In the genomic region with DNA sequence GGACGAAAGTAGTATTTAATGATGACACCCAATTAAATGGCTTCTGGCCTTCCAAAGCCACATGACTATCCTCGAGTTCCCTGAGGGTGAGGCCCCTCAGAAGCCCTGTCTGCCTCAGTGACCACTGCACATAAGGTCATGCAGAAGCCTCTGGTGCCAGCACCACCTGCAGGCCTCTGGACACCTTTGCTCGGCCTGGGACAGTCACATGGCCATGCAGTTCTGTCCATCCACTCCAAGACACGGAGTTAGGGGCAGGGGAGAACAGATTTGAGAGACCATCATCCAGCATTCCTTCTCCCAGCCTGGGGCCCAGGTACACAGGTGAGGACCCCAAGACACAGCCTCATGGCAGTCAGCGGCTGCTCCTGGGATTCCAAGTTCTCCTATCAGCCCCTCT, we compare ENCODE assay signal across 28 cellular contexts.
"Had no signal": no experiment of that assay in that cellular context is flagged by ENCODE, and none has a peak within 500 bp of the region (broad histone marks: within the 10 kb centered on the region; RNA-seq: fewer than 3 reads in every experiment).

No MANE protein-coding gene starts in this region.

- H3K4me3 Mint-ChIP-seq: activated CD4-positive, alpha-beta memory T cell treated with anti-CD3 and anti-CD28 coated beads, Interleukin-2, amount 10 ng/mL, durations not matched to agents 7 days and 5 days; activated CD4-positive, alpha-beta T cell treated with anti-CD3 and anti-CD28 coated beads, Interleukin-2, amount 10 ng/mL, durations not matched to agents 7 days and 5 days; activated naive CD4-positive, alpha-beta T cell treated with anti-CD3 and anti-CD28 coated beads, Interleukin-2, amount 10 ng/mL, durations not matched to agents 7 days and 5 days; activated naive CD8-positive, alpha-beta T cell treated with anti-CD3 and anti-CD28 coated beads, Interleukin-2, amount 10 ng/mL, durations not matched to agents 7 days and 5 days; activated T-helper 1 cell treated with anti-CD3 and anti-CD28 coated beads, Interleukin-12 subunit alpha, Interleukin-12 subunit beta, Interleukin-2, Interleukin-4 antibody, amounts not matched to agents 30 ng/mL and 10 ng/mL and 1 ng/mL, durations not matched to agents 14 hours and 24 hours and 36 hours; dendritic cell treated with granulocyte-macrophage colony-stimulating factor and Interleukin-4, amounts not matched to agents 40 ng/mL and 50 ng/mL, for 4 days; natural killer cell treated with Interleukin-12 subunit alpha and Interleukin-12 subunit beta and Interleukin-15 and Interleukin-18, amount 100 ng/mL, for 72 hours; stimulated activated naive B cell treated with anti-CD40 and anti-IgM and Interleukin-4, amounts not matched to agents 10 μg/mL and 1 μg/mL and 100 μg/mL, for 72 hours; WTC11 had no signal

- DNase-seq: activated CD4-positive, alpha-beta memory T cell treated with anti-CD3 and anti-CD28 coated beads, Interleukin-2, amount 10 ng/mL, durations not matched to agents 7 days and 5 days; activated CD4-positive, alpha-beta T cell treated with anti-CD3 and anti-CD28 coated beads for 1 hour; activated CD4-positive, alpha-beta T cell treated with anti-CD3 and anti-CD28 coated beads, Interleukin-2, amount 10 ng/mL, durations not matched to agents 7 days and 5 days; activated effector memory CD4-positive, alpha-beta T cell treated with anti-CD3 and anti-CD28 coated beads, Interleukin-2, amount 50 U/mL, for 16 hours; activated naive CD4-positive, alpha-beta T cell treated with anti-CD3 and anti-CD28 coated beads, Interleukin-2, amount 10 ng/mL, durations not matched to agents 7 days and 5 days; activated naive CD8-positive, alpha-beta T cell treated with anti-CD3 and anti-CD28 coated beads, Interleukin-2, amount 10 ng/mL, durations not matched to agents 7 days and 5 days; activated T-cell treated with anti-CD3 and anti-CD28 coated beads, Interleukin-2, amount 50 U/mL, for 1 hour; brain microvascular endothelial cell; central memory CD4-positive, alpha-beta T cell; effector CD4-positive, alpha-beta T cell; hippocampal formation; kidney; lower lobe of right lung; mesenchymal stem cell; retina; stimulated activated CD4-positive, alpha-beta T cell treated with anti-CD3 and anti-CD28 coated beads, Interleukin-15, amount 100 ng/mL, for 24 hours; stimulated activated CD4-positive, alpha-beta T cell treated with anti-CD3 and anti-CD28 coated beads, Interleukin-2, amount 100 ng/mL, for 24 hours; stimulated activated naive B cell treated with anti-CD40 and anti-IgM and Interleukin-4, amounts not matched to agents 10 μg/mL and 1 μg/mL and 100 μg/mL, for 72 hours; T-helper 2 cell; testis; transverse colon had no signal

- H3K9me3 Mint-ChIP-seq: activated CD4-positive, alpha-beta memory T cell treated with anti-CD3 and anti-CD28 coated beads, Interleukin-2, amount 10 ng/mL, durations not matched to agents 7 days and 5 days; activated CD4-positive, alpha-beta T cell treated with anti-CD3 and anti-CD28 coated beads, Interleukin-2, amount 10 ng/mL, durations not matched to agents 7 days and 5 days; activated naive CD4-positive, alpha-beta T cell treated with anti-CD3 and anti-CD28 coated beads, Interleukin-2, amount 10 ng/mL, durations not matched to agents 7 days and 5 days; activated naive CD8-positive, alpha-beta T cell treated with anti-CD3 and anti-CD28 coated beads, Interleukin-2, amount 10 ng/mL, durations not matched to agents 7 days and 5 days; activated T-helper 1 cell treated with anti-CD3 and anti-CD28 coated beads, Interleukin-12 subunit alpha, Interleukin-12 subunit beta, Interleukin-2, Interleukin-4 antibody, amounts not matched to agents 30 ng/mL and 10 ng/mL and 1 ng/mL, durations not matched to agents 14 hours and 24 hours and 36 hours; dendritic cell treated with granulocyte-macrophage colony-stimulating factor and Interleukin-4, amounts not matched to agents 40 ng/mL and 50 ng/mL, for 4 days; natural killer cell treated with Interleukin-12 subunit alpha and Interleukin-12 subunit beta and Interleukin-15 and Interleukin-18, amount 100 ng/mL, for 72 hours; stimulated activated naive B cell treated with anti-CD40 and anti-IgM and Interleukin-4, amounts not matched to agents 10 μg/mL and 1 μg/mL and 100 μg/mL, for 72 hours; WTC11 had no signal

- H3K27ac Mint-ChIP-seq: activated CD4-positive, alpha-beta memory T cell treated with anti-CD3 and anti-CD28 coated beads, Interleukin-2, amount 10 ng/mL, durations not matched to agents 7 days and 5 days; activated CD4-positive, alpha-beta T cell treated with anti-CD3 and anti-CD28 coated beads, Interleukin-2, amount 10 ng/mL, durations not matched to agents 7 days and 5 days; activated naive CD4-positive, alpha-beta T cell treated with anti-CD3 and anti-CD28 coated beads, Interleukin-2, amount 10 ng/mL, durations not matched to agents 7 days and 5 days; activated naive CD8-positive, alpha-beta T cell treated with anti-CD3 and anti-CD28 coated beads, Interleukin-2, amount 10 ng/mL, durations not matched to agents 7 days and 5 days; activated T-helper 1 cell treated with anti-CD3 and anti-CD28 coated beads, Interleukin-12 subunit alpha, Interleukin-12 subunit beta, Interleukin-2, Interleukin-4 antibody, amounts not matched to agents 30 ng/mL and 10 ng/mL and 1 ng/mL, durations not matched to agents 14 hours and 24 hours and 36 hours; natural killer cell treated with Interleukin-12 subunit alpha and Interleukin-12 subunit beta and Interleukin-15 and Interleukin-18, amount 100 ng/mL, for 72 hours; stimulated activated naive B cell treated with anti-CD40 and anti-IgM and Interleukin-4, amounts not matched to agents 10 μg/mL and 1 μg/mL and 100 μg/mL, for 72 hours had no signal

- H3K27ac ChIP-seq: brain microvascular endothelial cell, epithelial cell of prostate, lower lobe of right lung, testis had no signal

- H3K4me3 ChIP-seq: lower lobe of right lung, testis, transverse colon had no signal

- H3K4me1 ChIP-seq: lower lobe of right lung, testis had no signal

- H3K36me3 ChIP-seq: brain microvascular endothelial cell, lower lobe of right lung, transverse colon had no signal

- H3K4me1 Mint-ChIP-seq: activated CD4-positive, alpha-beta T cell treated with anti-CD3 and anti-CD28 coated beads, Interleukin-2, amount 10 ng/mL, durations not matched to agents 7 days and 5 days; activated naive CD4-positive, alpha-beta T cell treated with anti-CD3 and anti-CD28 coated beads, Interleukin-2, amount 10 ng/mL, durations not matched to agents 7 days and 5 days; activated naive CD8-positive, alpha-beta T cell treated with anti-CD3 and anti-CD28 coated beads, Interleukin-2, amount 10 ng/mL, durations not matched to agents 7 days and 5 days had no signal

- H3K27me3 Mint-ChIP-seq: activated naive CD8-positive, alpha-beta T cell treated with anti-CD3 and anti-CD28 coated beads, Interleukin-2, amount 10 ng/mL, durations not matched to agents 7 days and 5 days; progenitor cell of endocrine pancreas had no signal

- H3K9me3 ChIP-seq: lower lobe of right lung, testis, transverse colon had no signal

- H3K27me3 ChIP-seq: brain microvascular endothelial cell, testis, transverse colon had no signal

- ATAC-seq: lower lobe of right lung; natural killer cell treated with Interleukin-12 subunit alpha and Interleukin-12 subunit beta and Interleukin-15 and Interleukin-18, amount 100 ng/mL, for 72 hours; SK-N-SH treated with all-trans-retinoic acid at 6 μM for 48 hours; stimulated activated naive B cell treated with anti-CD40 and anti-IgM and Interleukin-4, amounts not matched to agents 10 μg/mL and 1 μg/mL and 100 μg/mL, for 72 hours; WTC11 had no signal

- H3K36me3 Mint-ChIP-seq: activated naive CD4-positive, alpha-beta T cell treated with anti-CD3 and anti-CD28 coated beads, Interleukin-2, amount 10 ng/mL, durations not matched to agents 7 days and 5 days; activated naive CD8-positive, alpha-beta T cell treated with anti-CD3 and anti-CD28 coated beads, Interleukin-2, amount 10 ng/mL, durations not matched to agents 7 days and 5 days; natural killer cell treated with Interleukin-12 subunit alpha and Interleukin-12 subunit beta and Interleukin-15 and Interleukin-18, amount 100 ng/mL, for 72 hours; stimulated activated naive B cell treated with anti-CD40 and anti-IgM and Interleukin-4, amounts not matched to agents 10 μg/mL and 1 μg/mL and 100 μg/mL, for 72 hours; WTC11 had no signal
